Comparison of ENCODE assay signal across 8 cellular contexts in the genomic region with DNA sequence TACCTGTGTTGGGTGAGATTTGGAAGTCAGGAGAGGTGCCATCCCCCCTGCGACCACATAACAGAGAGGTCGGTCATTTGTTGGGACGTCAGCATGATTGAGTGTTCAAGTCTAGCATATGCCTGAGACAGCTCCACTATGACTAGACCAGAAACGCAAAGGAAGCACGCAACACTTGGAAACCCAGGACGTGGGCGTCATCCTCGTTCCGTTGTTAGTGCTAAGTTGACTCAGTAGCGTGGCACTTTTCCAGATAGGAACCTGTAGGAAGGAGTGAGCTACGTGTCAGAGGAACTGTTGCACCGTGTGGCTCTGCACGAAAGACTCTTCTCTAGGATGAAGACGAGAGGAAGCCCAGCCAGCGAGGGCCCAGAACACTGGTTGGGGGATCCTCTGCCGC.
DNase-seq lines count a peak whose midpoint lies in the region; ATAC-seq and TF ChIP-seq lines count a peak whose summit lies in the region.
"Not testable (repeated sequence)": the region's sequence is repeated elsewhere in the genome, so short reads cannot be mapped to it uniquely, and the experiment has no call there.

No MANE protein-coding gene starts in this region.

- ATAC-seq in activated CD8-positive, alpha-beta T cell treated with anti-CD3 and anti-CD28 coated beads for 36 hours: peak; percentile 34
- ATAC-seq in upper lobe of right lung: peak; percentile 46

- not testable (repeated sequence) for H3K27me3 Mint-ChIP-seq in T-helper 1 cell treated with Interleukin-12 subunit alpha and Interleukin-12 subunit beta and Interleukin-4 antibody, amounts not matched to agents 30 μg/mL and 1 μg/mL, for 36 hours (ENCODE audit: low read depth); activated CD8-positive, alpha-beta T cell treated with anti-CD3 and anti-CD28 coated beads for 36 hours

- not testable (repeated sequence) for H3K27me3 ChIP-seq in AG04450 (ENCODE audit: control insufficient read depth, insufficient read depth, low read length); upper lobe of right lung

- POLR2A ChIA-PET in AG04450 (lab: Yijun Ruan, JAX); activated CD8-positive, alpha-beta T cell treated with anti-CD3 and anti-CD28 coated beads for 36 hours (lab: Charles Lee): not testable (repeated sequence)

- H3K27ac ChIP-seq in AG04450 (ENCODE audit: low read depth, low read length); upper lobe of right lung: not testable (repeated sequence)

- not testable (repeated sequence) for H3K9me3 ChIP-seq in AG04450 (ENCODE audit: control insufficient read depth, insufficient read depth, low read length); upper lobe of right lung

- not testable (repeated sequence) for H3K4me1 ChIP-seq in upper lobe of right lung

- peak; percentile 6 for DNase-seq in AG04450 (ENCODE audit: low read depth, low spot score)
- peak; percentile 33 for DNase-seq in activated CD8-positive, alpha-beta T cell treated with anti-CD3 and anti-CD28 coated beads for 36 hours
- DNase-seq in activated naive CD4-positive, alpha-beta T cell treated with anti-CD3 and anti-CD28 coated beads, Interleukin-2, amount 50 U/mL, for 16 hours: peak; percentile 33
- DNase-seq in choroid plexus epithelial cell (ENCODE audit: low read depth): peak; percentile 61
- peak; percentile 4 for DNase-seq in middle frontal gyrus (ENCODE audit: extremely low spot score, low spot score)
- DNase-seq in stimulated activated CD4-positive, alpha-beta T cell treated with anti-CD3 and anti-CD28 coated beads, Interleukin-4, amount 100 ng/mL, for 1 hour: peak; percentile 19
- not testable (repeated sequence) for DNase-seq in upper lobe of right lung

- H3K4me3 ChIP-seq in AG04450 (ENCODE audit: low read depth, low read length); choroid plexus epithelial cell (ENCODE audit: low read depth, low read length); upper lobe of right lung: not testable (repeated sequence)

- TF ChIP-seq CTCF in AG04450 (IDR thresholded peaks at IDR 0.05; ENCODE audit: low read depth, low read length); activated CD8-positive, alpha-beta T cell treated with anti-CD3 and anti-CD28 coated beads for 36 hours (IDR thresholded peaks at IDR 0.05); choroid plexus epithelial cell (conservative IDR thresholded peaks at IDR 0.05; ENCODE audit: low read depth, low read length); upper lobe of right lung (IDR thresholded peaks at IDR 0.05): not testable (repeated sequence)

- CTCF ChIA-PET in AG04450 (lab: Charles Lee); activated CD8-positive, alpha-beta T cell treated with anti-CD3 and anti-CD28 coated beads for 36 hours (lab: Charles Lee): not testable (repeated sequence)

- H3K9me3 Mint-ChIP-seq in T-helper 1 cell treated with Interleukin-12 subunit alpha and Interleukin-12 subunit beta and Interleukin-4 antibody, amounts not matched to agents 30 μg/mL and 1 μg/mL, for 36 hours; activated CD8-positive, alpha-beta T cell treated with anti-CD3 and anti-CD28 coated beads for 36 hours: not testable (repeated sequence)

- intact Hi-C loops in activated CD8-positive, alpha-beta T cell treated with anti-CD3 and anti-CD28 coated beads for 36 hours (cut with micrococcal nuclease); upper lobe of right lung (cut with DNase I): not testable (repeated sequence)

- H3K36me3 ChIP-seq in upper lobe of right lung: not testable (repeated sequence)

- H3K36me3 Mint-ChIP-seq in T-helper 1 cell treated with Interleukin-12 subunit alpha and Interleukin-12 subunit beta and Interleukin-4 antibody, amounts not matched to agents 30 μg/mL and 1 μg/mL, for 36 hours (ENCODE audit: low read depth): peaks cover 40% of the 10 kb centered on the region
- peaks cover 45% of the 10 kb centered on the region for H3K36me3 Mint-ChIP-seq in activated CD8-positive, alpha-beta T cell treated with anti-CD3 and anti-CD28 coated beads for 36 hours (ENCODE audit: low read depth)

- peak overlapping the region; percentile 85 for H3K27ac Mint-ChIP-seq in T-helper 1 cell treated with Interleukin-12 subunit alpha and Interleukin-12 subunit beta and Interleukin-4 antibody, amounts not matched to agents 30 μg/mL and 1 μg/mL, for 36 hours
- peak overlapping the region; percentile 87 for H3K27ac Mint-ChIP-seq in activated CD8-positive, alpha-beta T cell treated with anti-CD3 and anti-CD28 coated beads for 36 hours

- peak overlapping the region; percentile 48 for H3K4me3 Mint-ChIP-seq in T-helper 1 cell treated with Interleukin-12 subunit alpha and Interleukin-12 subunit beta and Interleukin-4 antibody, amounts not matched to agents 30 μg/mL and 1 μg/mL, for 36 hours
- not testable (repeated sequence) for H3K4me3 Mint-ChIP-seq in activated CD8-positive, alpha-beta T cell treated with anti-CD3 and anti-CD28 coated beads for 36 hours

- peaks cover 36% of the 10 kb centered on the region for H3K4me1 Mint-ChIP-seq in T-helper 1 cell treated with Interleukin-12 subunit alpha and Interleukin-12 subunit beta and Interleukin-4 antibody, amounts not matched to agents 30 μg/mL and 1 μg/mL, for 36 hours (ENCODE audit: low read depth)
- peaks cover 46% of the 10 kb centered on the region for H3K4me1 Mint-ChIP-seq in activated CD8-positive, alpha-beta T cell treated with anti-CD3 and anti-CD28 coated beads for 36 hours (ENCODE audit: low read depth)
